9 cellular contexts compared by ENCODE assay signal in the genomic region with DNA sequence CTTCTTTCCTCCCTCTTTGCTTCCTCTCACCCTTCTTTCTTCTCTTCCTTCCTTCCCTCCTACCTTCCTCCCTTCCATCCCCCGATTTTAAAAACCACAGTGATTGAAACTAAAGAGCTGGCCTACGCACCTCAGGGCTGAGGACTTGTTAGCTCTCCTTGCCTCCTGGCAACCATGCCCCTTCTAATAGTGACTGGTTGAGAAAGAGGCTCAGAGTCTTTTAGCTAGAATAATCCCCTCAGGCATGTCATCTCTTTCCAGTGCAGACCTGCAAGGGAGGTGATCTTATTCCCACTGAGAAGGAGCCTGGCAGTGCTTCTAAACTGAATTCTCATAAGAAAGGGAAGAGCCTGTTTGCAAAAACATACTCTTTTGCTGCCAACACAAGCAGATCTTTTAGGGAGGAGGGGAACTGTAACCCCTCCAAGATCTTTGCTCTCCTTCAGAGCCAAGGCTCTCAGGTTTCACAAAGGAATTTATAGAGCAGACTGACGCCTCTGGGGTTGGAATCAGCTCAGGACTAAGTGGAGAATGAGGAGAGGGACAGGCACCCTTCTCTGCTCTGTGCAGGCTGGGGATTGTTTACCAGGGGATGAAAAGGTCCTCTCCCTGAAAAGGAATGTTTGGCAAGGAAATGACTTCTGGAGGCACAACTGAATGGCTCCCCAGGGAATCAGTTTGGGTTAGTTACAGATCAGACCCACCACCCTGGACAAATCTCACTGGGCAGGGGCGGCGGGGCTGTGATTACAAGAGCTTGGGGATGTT. TPM values are rescaled to one million over a fixed set of nuclear protein-coding genes. Genes with fewer than 3 reads are reported as not detected.
DNase-seq lines count a peak whose midpoint lies in the region; ATAC-seq lines count a peak whose summit lies in the region.
"Had no signal": no experiment of that assay in that cellular context is flagged by ENCODE, and none has a peak within 500 bp of the region (broad histone marks: within the 10 kb centered on the region; RNA-seq: fewer than 3 reads in every experiment).

No MANE protein-coding gene starts in this region.

- peak; percentile 67 for DNase-seq in LoVo (ENCODE audit: low spot score)
- DNase-seq in ecto neural progenitor cell (ENCODE audit: low spot score), result peak; percentile 70
- peak; percentile 95 for DNase-seq in myocyte (ENCODE audit: low read depth)
- no peak for DNase-seq in AML-193 (lab: John Stamatoyannopoulos, UW)
- no peak for DNase-seq in NK-92 (lab: John Stamatoyannopoulos, UW; ENCODE audit: unreplicated experiment)
- DNase-seq in NCI-H128 (lab: John Stamatoyannopoulos, UW; ENCODE audit: unreplicated experiment), result no peak
- DNase-seq: stimulated activated naive CD8-positive, alpha-beta T cell treated with anti-CD3 and anti-CD28 coated beads, Interleukin-15, Interleukin-2, amounts not matched to agents 100 U/mL and 50 U/mL, for 24 hours had no signal

- H3K4me1 ChIP-seq in ACC112 (ENCODE audit: control insufficient read depth, insufficient read depth, low read length, unreplicated experiment), result peaks cover 44% of the 10 kb centered on the region

- no peaks in the 10 kb centered on the region for H3K36me3 ChIP-seq in ACC112 (ENCODE audit: insufficient read depth, low read length)

- H3K27me3 ChIP-seq in ACC112 (ENCODE audit: insufficient read depth, low read length), result no peaks in the 10 kb centered on the region

- H3K4me3 ChIP-seq in ACC112 (ENCODE audit: low read depth, low read length), result peak overlapping the region; percentile 45

- peak overlapping the region; percentile 12 for H2AFZ ChIP-seq in ACC112 (ENCODE audit: low read length, unreplicated experiment)

- peak overlapping the region; percentile 95 for H3K27ac ChIP-seq in ACC112 (ENCODE audit: low read depth, low read length)

- H3K79me2 ChIP-seq in ACC112 (ENCODE audit: control insufficient read depth, insufficient read depth, low read length, unreplicated experiment), result no peaks in the 10 kb centered on the region

- ATAC-seq in activated CD4-positive, CD25-positive, alpha-beta regulatory T cell treated with anti-CD3 and anti-CD28 coated beads, Interleukin-2, amount 50 U/mL, for 24 hours, result no peak
- ATAC-seq: stimulated activated naive CD8-positive, alpha-beta T cell treated with anti-CD3 and anti-CD28 coated beads, Interleukin-15, Interleukin-2, amounts not matched to agents 100 U/mL and 50 U/mL, for 24 hours had no signal

RNA-seq across cellular contexts. Expression of gene ANKRD1, which starts 9.4 kb away (rescaled TPM):
- total RNA-seq in myocyte, result 970 and 2,203 TPM in 2 replicates
- 1,024 TPM for polyA plus RNA-seq in myocyte (2012)

RNA-seq across cellular contexts. Expression of gene RPP30, which starts 58.5 kb away (rescaled TPM):
- 30.9 and 44.1 TPM in 2 replicates for total RNA-seq in myocyte
- 28.6 TPM for polyA plus RNA-seq in myocyte (2012)

Comparison
In these comparisons a context has a peak if more than half of its experiments do, and no peak if none do; other contexts are left out.
1. DNase-seq: peak in LoVo (single experiment), ecto neural progenitor cell (single experiment) and myocyte (single experiment); none in AML-193 (0 of 2), NK-92 (single experiment) and NCI-H128 (single experiment).